Comparison of ENCODE assay signal across 25 cellular contexts in the genomic region with DNA sequence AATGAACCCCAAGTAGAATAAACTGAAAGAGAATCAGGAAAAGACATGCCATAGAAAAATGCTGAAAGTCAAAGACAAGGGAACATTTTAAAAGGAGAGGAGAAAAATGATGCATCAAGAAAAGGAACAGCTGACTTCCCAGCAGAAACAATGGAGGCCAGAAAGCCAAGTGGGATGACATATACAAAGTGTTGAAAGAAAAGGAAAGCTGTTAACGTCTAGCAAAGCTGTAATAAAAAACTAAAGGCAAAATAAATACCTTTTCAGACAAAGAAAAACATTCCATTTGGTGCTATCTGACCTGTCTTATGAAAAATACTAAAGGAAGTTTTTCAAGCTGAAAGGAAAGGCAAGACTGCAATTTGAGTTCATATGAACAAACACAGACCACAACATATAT. TPM values are rescaled to one million over a fixed set of nuclear protein-coding genes. Genes with fewer than 3 reads are reported as not detected.
"Had no signal": no experiment of that assay in that cellular context is flagged by ENCODE, and none has a peak within 500 bp of the region (broad histone marks: within the 10 kb centered on the region; RNA-seq: fewer than 3 reads in every experiment).

No MANE protein-coding gene starts in this region.

- H3K4me3 ChIP-seq: coronary artery, esophagus muscularis mucosa, gastroesophageal sphincter, heart left ventricle, hepatocyte, lower lobe of right lung, mucosa of descending colon had no signal

- H3K27ac Mint-ChIP-seq: effector memory CD8-positive, alpha-beta T cell; endodermal cell; immature natural killer cell; mesothelial cell of epicardium; naive B cell had no signal

- H3K36me3 ChIP-seq: esophagus muscularis mucosa, gastroesophageal sphincter, heart left ventricle, lower lobe of right lung had no signal

- H3K36me3 Mint-ChIP-seq: immature natural killer cell, mesothelial cell of epicardium, naive B cell had no signal

- FAIRE-seq: colon, endometrium, frontal cortex, kidney had no signal

- DNase-seq: effector CD8-positive, alpha-beta T cell; effector memory CD8-positive, alpha-beta T cell; endodermal cell; foreskin keratinocyte; heart left ventricle; hypothalamus; immature natural killer cell; islet precursor cell; kidney; kidney glomerular epithelial cell; left colon; left ventricle myocardium superior; lower lobe of right lung; mesenchymal stem cell; mucosa of descending colon; naive B cell had no signal

- H3K9me3 ChIP-seq: mucosa of descending colon had no signal

- H3K4me1 Mint-ChIP-seq: endodermal cell, immature natural killer cell, mesothelial cell of epicardium, naive B cell had no signal

- ATAC-seq: effector memory CD8-positive, alpha-beta T cell; foreskin keratinocyte; gastroesophageal sphincter; heart left ventricle; left colon; left lobe of liver; left ventricle myocardium superior; lower lobe of right lung; mucosa of descending colon had no signal

- H3K27me3 ChIP-seq: foreskin keratinocyte, gastroesophageal sphincter, heart left ventricle, hepatocyte had no signal

- H3K4me3 Mint-ChIP-seq: effector memory CD8-positive, alpha-beta T cell; endodermal cell; immature natural killer cell; mesothelial cell of epicardium; naive B cell had no signal

- H3K4me1 ChIP-seq: foreskin keratinocyte, lower lobe of right lung had no signal

- H3K27ac ChIP-seq: coronary artery, esophagus muscularis mucosa, foreskin keratinocyte, gastroesophageal sphincter, heart left ventricle, hepatocyte, lower lobe of right lung had no signal

RNA-seq across cellular contexts. Expression of a gene that starts 34.1 kb away (rescaled TPM):
- total RNA-seq: foreskin keratinocyte had no signal
